ENCODE assay signal across 8 cellular contexts in the genomic region with DNA sequence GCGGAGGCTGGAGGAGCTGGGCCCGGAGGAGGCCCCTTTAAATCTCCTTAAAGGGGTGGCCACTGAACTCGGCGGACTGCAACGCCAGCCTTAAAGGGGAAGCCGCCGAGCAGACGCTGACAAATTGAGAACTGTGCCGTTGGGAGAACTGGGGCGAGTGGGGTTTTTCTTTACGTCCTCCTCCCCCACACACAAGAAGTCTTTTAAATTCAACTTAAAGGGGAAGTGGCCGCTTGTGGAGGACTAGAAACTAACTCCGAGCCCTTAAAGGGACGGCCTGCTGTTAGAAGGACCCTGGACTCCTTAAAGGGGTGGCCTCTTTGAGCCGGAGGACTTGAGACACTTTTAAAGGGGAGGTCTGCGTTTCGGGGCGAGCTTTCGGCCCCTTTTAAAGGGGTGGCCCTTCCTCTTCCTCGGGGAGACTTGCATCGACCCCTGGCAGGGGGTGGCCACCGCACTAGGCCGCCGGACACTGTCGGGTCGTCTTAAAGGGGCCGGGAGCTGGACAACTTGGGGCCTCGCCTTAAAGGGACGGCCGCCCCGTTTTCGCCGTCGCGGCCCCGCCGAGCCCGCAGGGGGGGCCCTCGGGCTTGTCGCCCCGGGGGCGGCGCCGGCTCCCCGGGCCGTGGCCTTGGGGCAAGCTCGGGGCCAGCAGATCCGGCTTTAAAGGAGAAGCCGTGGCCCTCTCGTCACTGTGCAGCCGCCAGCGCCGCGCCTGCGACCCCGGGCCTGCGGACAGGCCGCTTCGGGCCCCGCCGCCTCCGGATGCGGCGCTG. TPM values are rescaled to one million over a fixed set of nuclear protein-coding genes. Genes with fewer than 3 reads are reported as not detected.
DNase-seq lines count a peak whose midpoint lies in the region; ATAC-seq and TF ChIP-seq lines count a peak whose summit lies in the region.

No MANE protein-coding gene starts in this region.

- H3K4me1 ChIP-seq in HUES6 (ENCODE audit: control insufficient read depth, insufficient read depth, low read length) (peaks cover 6% of the 10 kb centered on the region; the same call in 1 of the 2 replicates), hepatocyte (ENCODE audit: insufficient read depth) (peaks cover 25% of the 10 kb centered on the region), psoas muscle (peaks cover 43% of the 10 kb centered on the region)

- DNase-seq in NCI-H2227 (lab: John Stamatoyannopoulos, UW; ENCODE audit: unreplicated experiment): peak; percentile 97
- DNase-seq in NCI-H2227 treated with DMSO at 0.1 percent for 48 hours (lab: John Stamatoyannopoulos, UW): no peak
- DNase-seq in OCI-M1 (lab: John Stamatoyannopoulos, UW): peak; percentile 99
- DNase-seq in astrocyte of the spinal cord (ENCODE audit: low read depth, low spot score): peak; percentile 99
- DNase-seq in hepatocyte (ENCODE audit: low spot score): peak; percentile 99
- DNase-seq in psoas muscle: peak; percentile 85 to 93

- intact Hi-C loops in psoas muscle (cut with DNase I): loop anchor here in 1 of 2 donors (5.0 kb wide), 1 partner anchor 132 kb away; a partner anchor contains a TSS

- TF ChIP-seq CTCF in astrocyte of the spinal cord (IDR thresholded peaks at IDR 0.05; ENCODE audit: low read depth, low read length) (no peak), hepatocyte (IDR thresholded peaks at IDR 0.05; ENCODE audit: poor library complexity) (peak; percentile 15), psoas muscle (IDR thresholded peaks at IDR 0.05) (no peak)

- H3K36me3 ChIP-seq in HUES6 (ENCODE audit: control insufficient read depth, insufficient read depth, low read length) (peaks cover 43% of the 10 kb centered on the region), hepatocyte (replicated peaks; ENCODE audit: insufficient read depth, low read depth) (no peaks in the 10 kb centered on the region), psoas muscle (ENCODE audit: insufficient read depth in 1 of 2, low read depth in 1 of 2) (peaks cover 3 to 69% of the 10 kb centered on the region in 2 donors)

- no peaks in the 10 kb centered on the region for H3K9me2 ChIP-seq in hepatocyte (replicated peaks; ENCODE audit: insufficient read depth)

- in situ Hi-C loops in astrocyte of the spinal cord (cut with HindIII; ENCODE audit: low sequenced_read_pairs): no loop called here

- peaks cover 43% of the 10 kb centered on the region for H3K27me3 ChIP-seq in HUES6 (ENCODE audit: control insufficient read depth, insufficient read depth, low read length)
- no peaks in the 10 kb centered on the region for H3K27me3 ChIP-seq in hepatocyte
- H3K27me3 ChIP-seq in psoas muscle (ENCODE audit: insufficient read depth in 3 of 3, low read length in 2 of 3): no peaks in the 10 kb centered on the region

- H2AFZ ChIP-seq in hepatocyte: peak overlapping the region; percentile 8

- H3K79me2 ChIP-seq in hepatocyte: peaks cover 44% of the 10 kb centered on the region

- WGBS in hepatocyte (ENCODE audit: low lambda C conversion rate, missing lambda C conversion rate): under 1% methylated on average over 51 of the region's 64 CpGs
- 0% methylated on average over 54 to 64 of the region's 64 CpGs for WGBS in psoas muscle, 3 donors

- H3K4me2 ChIP-seq in hepatocyte: peak overlapping the region; percentile 50

- peaks cover 41% of the 10 kb centered on the region for H4K20me1 ChIP-seq in hepatocyte (ENCODE audit: insufficient read depth, poor library complexity, severe bottlenecking)

- H3K4me3 ChIP-seq in HUES6 (ENCODE audit: low read depth, low read length): peak overlapping the region; percentile 84
- peak overlapping the region; percentile 91 for H3K4me3 ChIP-seq in astrocyte of the spinal cord (ENCODE audit: low read depth, low read length)
- peak overlapping the region; percentile 20 for H3K4me3 ChIP-seq in hepatocyte
- H3K4me3 ChIP-seq in psoas muscle: peak overlapping the region; percentile 93

- H3K27ac ChIP-seq in HUES6 (ENCODE audit: low read depth, low read length) (peak overlapping the region; percentile 42; the same call in 1 of the 2 replicates), hepatocyte (peak overlapping the region; percentile 95), psoas muscle (peak overlapping the region; percentile 100)

- ATAC-seq in GM21528 (IDR thresholded peaks at IDR 0.05; ENCODE audit: low FRiP score, unreplicated experiment) (peak; percentile 24), psoas muscle (peak; percentile 37 to 57 (median 42))

- no peaks in the 10 kb centered on the region for H3K9me3 ChIP-seq in HUES6 (ENCODE audit: control insufficient read depth, insufficient read depth, low read depth, low read length)
- no peaks in the 10 kb centered on the region for H3K9me3 ChIP-seq in hepatocyte (ENCODE audit: low read depth)
- no peaks in the 10 kb centered on the region for H3K9me3 ChIP-seq in psoas muscle

- H3K9ac ChIP-seq in HUES6 (ENCODE audit: low read length): peak overlapping the region; percentile 87

RNA-seq across cellular contexts. Expression of a gene that starts 0.7 kb away (rescaled TPM):
- 18.5 and 22.9 TPM in 2 replicates for total RNA-seq in hepatocyte
- polyA plus RNA-seq in hepatocyte: 22.1 and 25.5 TPM in 2 replicates
- total RNA-seq in psoas muscle: 10 to 100 TPM; 31.2 to 58.5 (median 38.6) TPM
- 10 to 100 TPM; 24.8 to 35.5 (median 29.3) TPM for polyA plus RNA-seq in psoas muscle

RNA-seq across cellular contexts. Expression of a gene that starts 8.2 kb away (rescaled TPM):
- total RNA-seq in hepatocyte (6.6 and 8.1 TPM in 2 replicates), psoas muscle (10 to 100 TPM; 13.4 to 26.4 (median 15.9) TPM)
- polyA plus RNA-seq in hepatocyte (18.7 and 20.0 TPM in 2 replicates), psoas muscle (10 to 100 TPM; 23.8 to 26.8 (median 25.5) TPM)

RNA-seq across cellular contexts. Expression of a gene that starts 40.1 kb away (rescaled TPM):
- 9.6 and 15.3 TPM in 2 replicates for total RNA-seq in hepatocyte
- 29.3 and 33.6 TPM in 2 replicates for polyA plus RNA-seq in hepatocyte
- total RNA-seq in psoas muscle: 10 to 100 TPM; 37.8 to 50.1 (median 45.2) TPM
- 10 to 100 TPM in 1 of 3 donors, 1 to 10 TPM in 2; 4.4 to 32.7 (median 4.5) TPM for polyA plus RNA-seq in psoas muscle

RNA-seq across cellular contexts. Expression of a gene that starts 48.7 kb away (rescaled TPM):
- total RNA-seq in hepatocyte (7.1 and 8.0 TPM in 2 replicates), psoas muscle (1 to 10 TPM; 3.4 to 9.6 (median 5.8) TPM)
- polyA plus RNA-seq in hepatocyte (5.6 and 8.7 TPM in 2 replicates), psoas muscle (1 to 10 TPM; 3.6 to 6.1 (median 5.4) TPM)

Comparison
In these comparisons a context has a peak if more than half of its experiments do, and no peak if none do; other contexts are left out.
1. H3K27ac ChIP-seq: peak in every context shown above with its lines; median percentile 100 in psoas muscle; 95 in hepatocyte; 42 in HUES6.
2. H3K4me3 ChIP-seq: peak in every context shown above with its lines; median percentile 93 in psoas muscle; 91 in astrocyte of the spinal cord; 84 in HUES6; 20 in hepatocyte.